ENCODE assay signal across 23 cellular contexts in genomic region chr4:116500225-116500624, GRCh38.
"Had no signal": no experiment of that assay in that cellular context is flagged by ENCODE, and none has a peak within 500 bp of the region (broad histone marks: within the 10 kb centered on the region; RNA-seq: fewer than 3 reads in every experiment).

No MANE protein-coding gene starts in this region.

- H3K27me3 ChIP-seq: colonic mucosa, esophagus muscularis mucosa, foreskin keratinocyte, gastrocnemius medialis, gastroesophageal sphincter, heart left ventricle, heart right ventricle had no signal

- H3K36me3 ChIP-seq: colonic mucosa, esophagus muscularis mucosa, gastrocnemius medialis, gastroesophageal sphincter, heart left ventricle, heart right ventricle had no signal

- DNase-seq: colonic mucosa; cortex of kidney; dermis blood vessel endothelial cell; dorsolateral prefrontal cortex; effector CD4-positive, alpha-beta T cell; effector CD8-positive, alpha-beta T cell; effector memory CD4-positive, alpha-beta T cell; effector memory CD8-positive, alpha-beta T cell; endodermal cell; erythroblast; foreskin fibroblast; foreskin keratinocyte; foreskin melanocyte; gastrocnemius medialis; glutamatergic neuron; head of caudate nucleus; heart left ventricle; heart right ventricle had no signal

- ATAC-seq: effector memory CD8-positive, alpha-beta T cell; esophagus mucosa; foreskin keratinocyte; gastrocnemius medialis; gastroesophageal sphincter; heart left ventricle; heart right ventricle had no signal

- H3K27ac ChIP-seq: colonic mucosa, coronary artery, dorsolateral prefrontal cortex, epithelial cell of prostate, esophagus muscularis mucosa, foreskin keratinocyte, gastrocnemius medialis, gastroesophageal sphincter, heart left ventricle, heart right ventricle had no signal

- H3K4me1 ChIP-seq: colonic mucosa, esophagus muscularis mucosa, foreskin keratinocyte, gastrocnemius medialis, gastroesophageal sphincter, heart left ventricle, heart right ventricle had no signal

- H3K4me3 ChIP-seq: colonic mucosa, coronary artery, dorsolateral prefrontal cortex, esophagus muscularis mucosa, gastrocnemius medialis, gastroesophageal sphincter, heart left ventricle, heart right ventricle had no signal

- H3K9me3 ChIP-seq: colonic mucosa, esophagus muscularis mucosa, gastrocnemius medialis, gastroesophageal sphincter, heart left ventricle, heart right ventricle had no signal
